27 cellular contexts compared by ENCODE assay signal in genomic region chr1:88029899-88030298, GRCh38.
"Had no signal": no experiment of that assay in that cellular context is flagged by ENCODE, and none has a peak within 500 bp of the region (broad histone marks: within the 10 kb centered on the region; RNA-seq: fewer than 3 reads in every experiment).

No MANE protein-coding gene starts in this region.

- H3K4me1 ChIP-seq: adrenal gland, ascending aorta, esophagus muscularis mucosa, psoas muscle, vagina had no signal

- H3K9me3 Mint-ChIP-seq: stimulated activated naive B cell treated with anti-CD40 and anti-IgM and Interleukin-4, amounts not matched to agents 10 μg/mL and 1 μg/mL and 100 μg/mL, for 72 hours had no signal

- ATAC-seq: natural killer cell; psoas muscle; stimulated activated naive B cell treated with anti-CD40 and anti-IgM and Interleukin-4, amounts not matched to agents 10 μg/mL and 1 μg/mL and 100 μg/mL, for 72 hours had no signal

- H3K4me3 Mint-ChIP-seq: activated naive CD8-positive, alpha-beta T cell; mesothelial cell of epicardium; natural killer cell; stimulated activated naive B cell treated with anti-CD40 and anti-IgM and Interleukin-4, amounts not matched to agents 10 μg/mL and 1 μg/mL and 100 μg/mL, for 72 hours; type B pancreatic cell had no signal

- H3K9me3 ChIP-seq: adrenal gland, ascending aorta, esophagus muscularis mucosa, heart left ventricle, neutrophil, ovary, psoas muscle, thoracic aorta, vagina had no signal

- H3K27me3 ChIP-seq: adrenal gland, ascending aorta, esophagus muscularis mucosa, heart left ventricle, neutrophil, ovary, vagina had no signal

- H3K36me3 ChIP-seq: adrenal gland, ascending aorta, esophagus muscularis mucosa, heart left ventricle, neutrophil, ovary, thoracic aorta, vagina had no signal

- H3K27ac ChIP-seq: adrenal gland, ascending aorta, esophagus muscularis mucosa, heart left ventricle, neutrophil, ovary, psoas muscle, thoracic aorta, vagina had no signal

- H3K4me1 Mint-ChIP-seq: mesothelial cell of epicardium; natural killer cell; stimulated activated naive B cell treated with anti-CD40 and anti-IgM and Interleukin-4, amounts not matched to agents 10 μg/mL and 1 μg/mL and 100 μg/mL, for 72 hours had no signal

- H3K4me3 ChIP-seq: adrenal gland, ascending aorta, esophagus muscularis mucosa, heart left ventricle, lung, ovary, psoas muscle, thoracic aorta, vagina had no signal

- H3K27ac Mint-ChIP-seq: activated naive CD8-positive, alpha-beta T cell; mesothelial cell of epicardium; natural killer cell; stimulated activated naive B cell treated with anti-CD40 and anti-IgM and Interleukin-4, amounts not matched to agents 10 μg/mL and 1 μg/mL and 100 μg/mL, for 72 hours; type B pancreatic cell had no signal

- H3K27me3 Mint-ChIP-seq: type B pancreatic cell had no signal

- DNase-seq: activated naive CD4-positive, alpha-beta T cell; activated T-cell treated with anti-CD3 and anti-CD28 coated beads, Interleukin-2, amount 50 U/mL, for 1 hour; adrenal gland; central memory CD4-positive, alpha-beta T cell; dermis blood vessel endothelial cell; effector CD8-positive, alpha-beta T cell; heart left ventricle; islet precursor cell; left cardiac atrium; natural killer cell; ovary; psoas muscle; right cardiac atrium; stimulated activated CD4-positive, alpha-beta T cell treated with anti-CD3 and anti-CD28 coated beads, Interleukin-15, amount 100 ng/mL, for 24 hours; stimulated activated CD4-positive, alpha-beta T cell treated with anti-CD3 and anti-CD28 coated beads, Interleukin-2, amount 100 ng/mL, for 48 hours; stimulated activated CD8-positive, alpha-beta memory T cell treated with anti-CD3 and anti-CD28 coated beads, Interleukin-4, amount 100 ng/mL, for 48 hours; stimulated activated naive B cell treated with anti-CD40 and anti-IgM and Interleukin-4, amounts not matched to agents 10 μg/mL and 1 μg/mL and 100 μg/mL, for 72 hours; T-helper 9 cell had no signal

- H3K36me3 Mint-ChIP-seq: activated naive CD8-positive, alpha-beta T cell; mesothelial cell of epicardium; natural killer cell; stimulated activated naive B cell treated with anti-CD40 and anti-IgM and Interleukin-4, amounts not matched to agents 10 μg/mL and 1 μg/mL and 100 μg/mL, for 72 hours; type B pancreatic cell had no signal
